In the genomic region with DNA sequence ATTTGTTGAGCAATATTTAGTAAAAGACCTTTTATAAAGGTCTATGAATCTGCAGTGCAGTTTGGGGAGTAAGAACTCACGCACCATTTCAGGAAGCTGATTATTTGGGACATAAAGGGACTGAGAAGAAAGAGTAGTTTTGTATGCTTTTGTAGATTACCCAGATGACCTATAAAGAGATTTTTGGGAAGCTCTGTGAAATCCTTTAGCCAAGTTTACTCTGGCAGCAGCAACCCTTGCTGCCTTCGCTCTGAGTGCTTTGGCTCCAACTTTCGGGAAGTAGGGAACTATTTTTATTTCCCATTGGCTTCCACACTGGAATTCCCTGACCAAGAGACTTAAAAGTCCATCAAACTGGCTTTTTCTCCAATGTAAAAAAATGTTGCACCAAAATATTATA, we compare ENCODE assay signal across 2 cellular contexts.
A peak's percentile ranks its signal among the peaks of the same experiment; 100 is the strongest.
TF ChIP-seq lines count a peak whose summit lies in the region.

No MANE protein-coding gene starts in this region.

TF ChIP-seq in liver, 16 proteins besides CTCF, POLR2A, EP300 and RAD21 (continued from another document):
- TF ChIP-seq EGR1 (IDR thresholded peaks at IDR 0.05; ENCODE audit: low read depth in 2 of 2) (peak in 1 of 2 donors; percentile 25), YY1 (IDR thresholded peaks at IDR 0.05) (peak; percentile 86), HNF4A (conservative IDR thresholded peaks at IDR 0.05) (peak; percentile 50 to 63), NR2F2 (IDR thresholded peaks at IDR 0.05) (no peak), FOXA2 (IDR thresholded peaks at IDR 0.05) (peak; percentile 80), GABPA (IDR thresholded peaks at IDR 0.05 in 1 of 2, conservative IDR thresholded peaks at IDR 0.05 in 1 of 2) (no peak), FOXA1 (IDR thresholded peaks at IDR 0.05) (peak; percentile 36), RXRA (IDR thresholded peaks at IDR 0.05) (peak; percentile 34 to 71), HNF4G (IDR thresholded peaks at IDR 0.05) (peak; percentile 6), TAF1 (conservative IDR thresholded peaks at IDR 0.05) (no peak)
- TF ChIP-seq, protein P1, sequence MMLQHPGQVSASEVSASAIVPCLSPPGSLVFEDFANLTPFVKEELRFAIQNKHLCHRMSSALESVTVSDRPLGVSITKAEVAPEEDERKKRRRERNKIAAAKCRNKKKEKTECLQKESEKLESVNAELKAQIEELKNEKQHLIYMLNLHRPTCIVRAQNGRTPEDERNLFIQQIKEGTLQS (IDR thresholded peaks at IDR 0.05): no peak
- TF ChIP-seq, protein P2, sequence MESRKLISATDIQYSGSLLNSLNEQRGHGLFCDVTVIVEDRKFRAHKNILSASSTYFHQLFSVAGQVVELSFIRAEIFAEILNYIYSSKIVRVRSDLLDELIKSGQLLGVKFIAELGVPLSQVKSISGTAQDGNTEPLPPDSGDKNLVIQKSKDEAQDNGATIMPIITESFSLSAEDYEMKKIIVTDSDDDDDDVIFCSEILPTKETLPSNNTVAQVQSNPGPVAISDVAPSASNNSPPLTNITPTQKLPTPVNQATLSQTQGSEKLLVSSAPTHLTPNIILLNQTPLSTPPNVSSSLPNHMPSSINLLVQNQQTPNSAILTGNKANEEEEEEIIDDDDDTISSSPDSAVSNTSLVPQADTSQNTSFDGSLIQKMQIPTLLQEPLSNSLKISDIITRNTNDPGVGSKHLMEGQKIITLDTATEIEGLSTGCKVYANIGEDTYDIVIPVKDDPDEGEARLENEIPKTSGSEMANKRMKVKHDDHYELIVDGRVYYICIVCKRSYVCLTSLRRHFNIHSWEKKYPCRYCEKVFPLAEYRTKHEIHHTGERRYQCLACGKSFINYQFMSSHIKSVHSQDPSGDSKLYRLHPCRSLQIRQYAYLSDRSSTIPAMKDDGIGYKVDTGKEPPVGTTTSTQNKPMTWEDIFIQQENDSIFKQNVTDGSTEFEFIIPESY (IDR thresholded peaks at IDR 0.05): peak; percentile 69
- TF ChIP-seq, protein P3, sequence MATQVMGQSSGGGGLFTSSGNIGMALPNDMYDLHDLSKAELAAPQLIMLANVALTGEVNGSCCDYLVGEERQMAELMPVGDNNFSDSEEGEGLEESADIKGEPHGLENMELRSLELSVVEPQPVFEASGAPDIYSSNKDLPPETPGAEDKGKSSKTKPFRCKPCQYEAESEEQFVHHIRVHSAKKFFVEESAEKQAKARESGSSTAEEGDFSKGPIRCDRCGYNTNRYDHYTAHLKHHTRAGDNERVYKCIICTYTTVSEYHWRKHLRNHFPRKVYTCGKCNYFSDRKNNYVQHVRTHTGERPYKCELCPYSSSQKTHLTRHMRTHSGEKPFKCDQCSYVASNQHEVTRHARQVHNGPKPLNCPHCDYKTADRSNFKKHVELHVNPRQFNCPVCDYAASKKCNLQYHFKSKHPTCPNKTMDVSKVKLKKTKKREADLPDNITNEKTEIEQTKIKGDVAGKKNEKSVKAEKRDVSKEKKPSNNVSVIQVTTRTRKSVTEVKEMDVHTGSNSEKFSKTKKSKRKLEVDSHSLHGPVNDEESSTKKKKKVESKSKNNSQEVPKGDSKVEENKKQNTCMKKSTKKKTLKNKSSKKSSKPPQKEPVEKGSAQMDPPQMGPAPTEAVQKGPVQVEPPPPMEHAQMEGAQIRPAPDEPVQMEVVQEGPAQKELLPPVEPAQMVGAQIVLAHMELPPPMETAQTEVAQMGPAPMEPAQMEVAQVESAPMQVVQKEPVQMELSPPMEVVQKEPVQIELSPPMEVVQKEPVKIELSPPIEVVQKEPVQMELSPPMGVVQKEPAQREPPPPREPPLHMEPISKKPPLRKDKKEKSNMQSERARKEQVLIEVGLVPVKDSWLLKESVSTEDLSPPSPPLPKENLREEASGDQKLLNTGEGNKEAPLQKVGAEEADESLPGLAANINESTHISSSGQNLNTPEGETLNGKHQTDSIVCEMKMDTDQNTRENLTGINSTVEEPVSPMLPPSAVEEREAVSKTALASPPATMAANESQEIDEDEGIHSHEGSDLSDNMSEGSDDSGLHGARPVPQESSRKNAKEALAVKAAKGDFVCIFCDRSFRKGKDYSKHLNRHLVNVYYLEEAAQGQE (IDR thresholded peaks at IDR 0.05): peak; percentile 67
- TF ChIP-seq, protein P4, sequence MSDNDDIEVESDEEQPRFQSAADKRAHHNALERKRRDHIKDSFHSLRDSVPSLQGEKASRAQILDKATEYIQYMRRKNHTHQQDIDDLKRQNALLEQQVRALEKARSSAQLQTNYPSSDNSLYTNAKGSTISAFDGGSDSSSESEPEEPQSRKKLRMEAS (IDR thresholded peaks at IDR 0.05): peak; percentile 60

TF ChIP-seq in HepG2, 621 proteins besides CTCF, POLR2A, EP300 and RAD21 (continued from another document):
- TF ChIP-seq, protein P5, sequence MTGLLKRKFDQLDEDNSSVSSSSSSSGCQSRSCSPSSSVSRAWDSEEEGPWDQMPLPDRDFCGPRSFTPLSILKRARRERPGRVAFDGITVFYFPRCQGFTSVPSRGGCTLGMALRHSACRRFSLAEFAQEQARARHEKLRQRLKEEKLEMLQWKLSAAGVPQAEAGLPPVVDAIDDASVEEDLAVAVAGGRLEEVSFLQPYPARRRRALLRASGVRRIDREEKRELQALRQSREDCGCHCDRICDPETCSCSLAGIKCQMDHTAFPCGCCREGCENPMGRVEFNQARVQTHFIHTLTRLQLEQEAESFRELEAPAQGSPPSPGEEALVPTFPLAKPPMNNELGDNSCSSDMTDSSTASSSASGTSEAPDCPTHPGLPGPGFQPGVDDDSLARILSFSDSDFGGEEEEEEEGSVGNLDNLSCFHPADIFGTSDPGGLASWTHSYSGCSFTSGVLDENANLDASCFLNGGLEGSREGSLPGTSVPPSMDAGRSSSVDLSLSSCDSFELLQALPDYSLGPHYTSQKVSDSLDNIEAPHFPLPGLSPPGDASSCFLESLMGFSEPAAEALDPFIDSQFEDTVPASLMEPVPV (CRISPR knock-in tag; IDR thresholded peaks at IDR 0.05): no peak
- TF ChIP-seq, protein P6, sequence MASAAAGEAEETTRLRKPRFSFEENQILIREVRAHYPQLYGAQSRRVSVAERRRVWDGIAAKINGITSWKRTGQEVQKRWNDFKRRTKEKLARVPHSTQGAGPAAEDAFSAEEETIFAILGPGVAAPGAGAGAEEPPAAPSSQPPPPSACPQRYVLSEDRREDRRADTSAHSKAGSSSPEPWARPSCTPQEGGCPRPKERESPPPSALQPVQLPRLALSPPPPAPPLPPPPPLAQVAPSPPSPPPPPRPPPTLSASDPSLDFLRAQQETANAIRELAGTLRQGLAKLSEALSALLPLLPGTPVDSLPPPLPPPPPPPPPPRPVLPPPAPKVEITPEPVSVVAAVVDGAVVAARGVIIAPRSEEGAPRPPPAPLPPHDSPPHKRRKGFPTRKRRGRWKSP (CRISPR knock-in tag; IDR thresholded peaks at IDR 0.05): no peak
